In the genomic region with DNA sequence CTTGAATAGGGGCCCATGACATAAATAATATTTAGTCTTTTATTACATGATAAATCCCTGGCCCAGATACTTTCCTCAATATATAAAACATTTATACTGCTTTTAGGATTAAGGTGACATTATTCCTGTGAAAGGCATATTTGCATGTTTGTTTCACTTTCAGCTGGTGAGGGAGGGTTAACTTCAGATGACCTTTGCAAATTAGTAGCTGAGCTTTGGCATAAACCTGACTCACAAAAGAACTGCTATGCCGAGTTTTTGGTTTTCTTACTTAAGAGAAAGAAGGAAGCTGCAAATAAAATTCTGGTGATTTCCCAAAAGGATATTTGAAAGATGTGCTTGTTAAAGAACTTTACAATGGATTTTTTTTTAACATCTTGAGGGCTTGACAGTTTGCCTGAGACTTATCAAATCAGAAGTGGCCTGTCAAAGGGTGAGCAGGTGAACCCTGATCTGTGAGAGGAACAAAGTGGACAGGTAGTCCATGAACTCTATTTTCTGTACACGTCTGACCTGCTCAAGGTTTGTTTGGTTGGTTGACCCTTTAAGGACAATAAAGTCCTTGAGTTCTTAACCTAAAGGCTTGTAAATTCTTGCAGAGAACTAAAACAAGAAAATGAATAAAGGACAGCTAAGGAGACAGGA, we compare ENCODE assay signal across 10 cellular contexts.
DNase-seq lines count a peak whose midpoint lies in the region; ATAC-seq and TF ChIP-seq lines count a peak whose summit lies in the region.
"Had no signal": no experiment of that assay in that cellular context is flagged by ENCODE, and none has a peak within 500 bp of the region (broad histone marks: within the 10 kb centered on the region; RNA-seq: fewer than 3 reads in every experiment).

No MANE protein-coding gene starts in this region.

- no peak for TF ChIP-seq CTCF in GM10266 (IDR thresholded peaks at IDR 0.05; ENCODE audit: control insufficient read depth, insufficient read depth, low read depth, missing control alignments)
- TF ChIP-seq CTCF in ovary (IDR thresholded peaks at IDR 0.05), result no peak

- no peak overlapping the region for H3K27ac ChIP-seq in ovary

- no peaks in the 10 kb centered on the region for H3K27me3 ChIP-seq in ovary

- DNase-seq in GM10266 (ENCODE audit: extremely low spot score) (peak; percentile 10), M059J (ENCODE audit: low read depth) (peak; percentile 32), germinal center (ENCODE audit: low spot score) (no peak), NCI-H2196 treated with DMSO at 0.1 percent for 48 hours (lab: John Stamatoyannopoulos, UW; ENCODE audit: unreplicated experiment) (no peak), ovary (no peak), DMS53 treated with DMSO at 0.1 percent for 48 hours (lab: John Stamatoyannopoulos, UW; ENCODE audit: unreplicated experiment) (no peak)
- DNase-seq: activated naive CD8-positive, alpha-beta T cell treated with anti-CD3 and anti-CD28 coated beads, Interleukin-2, amount 10 ng/mL, durations not matched to agents 7 days and 5 days; NCI-H82 had no signal

- peak; percentile 94 for ATAC-seq in GM19351 (IDR thresholded peaks at IDR 0.05; ENCODE audit: unreplicated experiment)
- ATAC-seq in HG02870 (IDR thresholded peaks at IDR 0.05; ENCODE audit: unreplicated experiment), result peak; percentile 82

- TF ChIP-seq POLR2A in ovary (IDR thresholded peaks at IDR 0.05), result no peak

- no peak overlapping the region for H3K4me3 ChIP-seq in ovary

- intact Hi-C loops in ovary (cut with DNase I), result no loop called here

- no peaks in the 10 kb centered on the region for H3K4me1 ChIP-seq in ovary (ENCODE audit: insufficient read depth)

- 45 to 56% (median 52%) methylated on average over 2 of the region's 2 CpGs for WGBS in ovary, 3 donors

- no peaks in the 10 kb centered on the region for H3K36me3 ChIP-seq in ovary

- TF ChIP-seq EP300 in ovary (IDR thresholded peaks at IDR 0.05), result no peak

- H3K9me3 ChIP-seq in ovary, result no peaks in the 10 kb centered on the region

Comparison
In these comparisons a context has a peak if more than half of its experiments do, and no peak if none do; other contexts are left out.
1. DNase-seq: peak in GM10266 (single experiment) and M059J (single experiment); none in germinal center (single experiment), NCI-H2196 treated with DMSO at 0.1 percent for 48 hours (single experiment), ovary (0 of 5) and DMS53 treated with DMSO at 0.1 percent for 48 hours (single experiment).